In the genomic region with DNA sequence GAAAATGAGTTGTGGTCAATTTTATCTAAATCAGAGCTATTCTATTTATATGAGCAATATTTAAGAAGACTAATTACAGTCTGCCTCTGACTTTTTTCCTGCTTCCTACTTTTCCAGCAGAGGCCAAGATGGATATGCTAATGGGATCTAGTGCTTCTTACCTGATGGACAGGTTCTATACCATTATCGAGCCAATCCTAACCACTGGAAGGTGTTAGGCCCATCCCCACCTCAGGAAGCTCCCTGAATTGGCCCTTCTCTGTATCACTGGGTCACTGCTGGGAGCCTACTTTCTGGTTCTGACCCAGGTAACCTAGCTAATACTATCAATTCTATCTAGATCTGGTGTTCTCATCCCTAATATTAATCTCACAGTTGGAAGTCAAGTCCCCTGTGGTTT, we compare ENCODE assay signal across 29 cellular contexts. TPM values are rescaled to one million over a fixed set of nuclear protein-coding genes. Genes with fewer than 3 reads are reported as not detected.
"Had no signal": no experiment of that assay in that cellular context is flagged by ENCODE, and none has a peak within 500 bp of the region (broad histone marks: within the 10 kb centered on the region; RNA-seq: fewer than 3 reads in every experiment).

No MANE protein-coding gene starts in this region.

- H3K4me1 Mint-ChIP-seq: immature natural killer cell; mesothelial cell of epicardium; naive thymus-derived CD4-positive, alpha-beta T cell; stimulated activated effector memory CD8-positive, alpha-beta T cell treated with anti-CD3 and anti-CD28 coated beads, Interleukin-12 subunit alpha, Interleukin-12 subunit beta, amount 100 ng/mL, for 72 hours; stimulated activated naive CD8-positive, alpha-beta T cell treated with anti-CD3 and anti-CD28 coated beads, Interleukin-15, amount 100 ng/mL, for 72 hours had no signal

- H3K9me3 Mint-ChIP-seq: mesothelial cell of epicardium; naive thymus-derived CD4-positive, alpha-beta T cell; natural killer cell treated with Interleukin-12 subunit alpha and Interleukin-12 subunit beta and Interleukin-15 and Interleukin-18, amount 100 ng/mL, for 72 hours; stimulated activated effector memory CD8-positive, alpha-beta T cell treated with anti-CD3 and anti-CD28 coated beads, Interleukin-12 subunit alpha, Interleukin-12 subunit beta, amount 100 ng/mL, for 72 hours; stimulated activated naive CD8-positive, alpha-beta T cell treated with anti-CD3 and anti-CD28 coated beads, Interleukin-15, amount 100 ng/mL, for 72 hours; type B pancreatic cell had no signal

- H3K4me3 ChIP-seq: left lung, lower lobe of right lung, ovary, spleen, tibial nerve, uterus had no signal

- H3K4me3 Mint-ChIP-seq: immature natural killer cell; mesothelial cell of epicardium; naive thymus-derived CD4-positive, alpha-beta T cell; natural killer cell treated with Interleukin-12 subunit alpha and Interleukin-12 subunit beta and Interleukin-15 and Interleukin-18, amount 100 ng/mL, for 72 hours; stimulated activated effector memory CD8-positive, alpha-beta T cell treated with anti-CD3 and anti-CD28 coated beads, Interleukin-12 subunit alpha, Interleukin-12 subunit beta, amount 100 ng/mL, for 72 hours; stimulated activated naive CD8-positive, alpha-beta T cell treated with anti-CD3 and anti-CD28 coated beads, Interleukin-15, amount 100 ng/mL, for 72 hours; type B pancreatic cell had no signal

- ATAC-seq: left colon; left lung; lower lobe of right lung; naive thymus-derived CD4-positive, alpha-beta T cell; natural killer cell treated with Interleukin-12 subunit alpha and Interleukin-12 subunit beta and Interleukin-15 and Interleukin-18, amount 100 ng/mL, for 72 hours; right cardiac atrium; sciatic nerve; stimulated activated effector memory CD8-positive, alpha-beta T cell treated with anti-CD3 and anti-CD28 coated beads, Interleukin-12 subunit alpha, Interleukin-12 subunit beta, amount 100 ng/mL, for 72 hours; stimulated activated naive CD8-positive, alpha-beta T cell treated with anti-CD3 and anti-CD28 coated beads, Interleukin-15, amount 100 ng/mL, for 72 hours had no signal

- H3K9me3 ChIP-seq: left lung, lower lobe of right lung, ovary, spleen, tibial nerve, uterus had no signal

- H3K27me3 ChIP-seq: left lung, ovary, spleen, tibial nerve, uterus had no signal

- H3K36me3 Mint-ChIP-seq: immature natural killer cell; mesothelial cell of epicardium; naive thymus-derived CD4-positive, alpha-beta T cell; natural killer cell treated with Interleukin-12 subunit alpha and Interleukin-12 subunit beta and Interleukin-15 and Interleukin-18, amount 100 ng/mL, for 72 hours; stimulated activated effector memory CD8-positive, alpha-beta T cell treated with anti-CD3 and anti-CD28 coated beads, Interleukin-12 subunit alpha, Interleukin-12 subunit beta, amount 100 ng/mL, for 72 hours; type B pancreatic cell had no signal

- H3K4me1 ChIP-seq: left lung, lower lobe of right lung, spleen, tibial nerve, uterus had no signal

- H3K27ac ChIP-seq: left lung, lower lobe of right lung, ovary, spleen, tibial nerve, uterus had no signal

- H3K27me3 Mint-ChIP-seq: progenitor cell of endocrine pancreas had no signal

- H3K36me3 ChIP-seq: left lung, lower lobe of right lung, ovary, spleen, tibial nerve, uterus had no signal

- H3K27ac Mint-ChIP-seq: immature natural killer cell; mesothelial cell of epicardium; naive thymus-derived CD4-positive, alpha-beta T cell; natural killer cell treated with Interleukin-12 subunit alpha and Interleukin-12 subunit beta and Interleukin-15 and Interleukin-18, amount 100 ng/mL, for 72 hours; progenitor cell of endocrine pancreas; stimulated activated effector memory CD8-positive, alpha-beta T cell treated with anti-CD3 and anti-CD28 coated beads, Interleukin-12 subunit alpha, Interleukin-12 subunit beta, amount 100 ng/mL, for 72 hours; stimulated activated naive CD8-positive, alpha-beta T cell treated with anti-CD3 and anti-CD28 coated beads, Interleukin-15, amount 100 ng/mL, for 72 hours; type B pancreatic cell had no signal

- DNase-seq: immature natural killer cell; kidney; left colon; left lung; lower lobe of right lung; mammary epithelial cell; mesenchymal stem cell; naive thymus-derived CD4-positive, alpha-beta T cell; ovary; retina; right cardiac atrium; small intestine; spleen; stimulated activated CD4-positive, alpha-beta T cell treated with anti-CD3 and anti-CD28 coated beads, Interleukin-4, amount 100 ng/mL, for 24 hours; stimulated activated naive CD4-positive, alpha-beta T cell treated with Interleukin-2 at 50 U/mL for 16 hours; stimulated activated naive CD8-positive, alpha-beta T cell treated with anti-CD3 and anti-CD28 coated beads, Interleukin-15, amount 100 ng/mL, for 72 hours; substantia nigra; uterus had no signal

RNA-seq across cellular contexts. Expression of a gene that starts 0.6 kb away (rescaled TPM):
- total RNA-seq: kidney; left colon; left lung; liver; lower lobe of right lung; mammary epithelial cell; mesothelial cell of epicardium; mononuclear cell; naive thymus-derived CD4-positive, alpha-beta T cell; natural killer cell treated with Interleukin-12 subunit alpha and Interleukin-12 subunit beta and Interleukin-15 and Interleukin-18, amount 100 ng/mL, for 72 hours; omental fat pad; spleen; ureter had no signal
- polyA plus RNA-seq: immature natural killer cell; liver; mammary epithelial cell; naive thymus-derived CD4-positive, alpha-beta T cell; small intestine had no signal
